Comparison of ENCODE assay signal across 17 cellular contexts in the genomic region with DNA sequence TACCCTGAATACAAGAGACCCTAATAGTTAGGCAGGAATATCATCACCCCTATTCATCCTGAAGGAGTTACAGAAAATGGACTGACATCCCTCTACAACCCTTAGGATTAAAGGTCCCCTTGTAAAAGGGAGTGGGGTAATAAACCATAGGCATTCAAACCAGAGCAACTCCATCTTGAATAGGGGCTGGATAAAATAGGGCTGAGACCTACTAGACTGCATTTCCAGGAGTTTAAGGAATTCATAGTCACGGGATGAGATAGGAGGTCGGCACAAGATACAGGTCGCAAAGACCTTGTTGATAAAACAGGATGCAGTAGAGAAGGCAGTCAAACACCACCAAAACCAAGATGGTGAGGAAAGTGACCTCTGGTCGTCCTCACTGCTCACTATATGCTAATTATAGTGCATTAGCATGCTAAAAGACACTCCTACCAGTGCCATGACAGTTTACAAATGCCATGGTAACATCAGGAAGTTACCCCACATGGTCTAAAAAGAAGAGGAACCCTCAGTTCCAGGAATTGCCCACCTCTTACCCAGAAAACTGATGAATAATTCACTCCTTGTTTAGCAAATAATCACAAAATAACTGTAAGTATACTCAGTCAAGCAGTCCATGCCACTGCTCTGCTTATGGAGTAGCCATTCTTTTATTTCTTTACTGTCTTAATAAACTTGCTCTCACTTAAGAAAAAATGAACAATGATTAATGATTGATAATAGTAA.
"Had no signal": no experiment of that assay in that cellular context is flagged by ENCODE, and none has a peak within 500 bp of the region (broad histone marks: within the 10 kb centered on the region; RNA-seq: fewer than 3 reads in every experiment).

No MANE protein-coding gene starts in this region.

- H3K27ac Mint-ChIP-seq: activated naive CD4-positive, alpha-beta T cell treated with anti-CD3 and anti-CD28 coated beads, Interleukin-2, amount 50 U/mL, for 24 hours had no signal

- H3K9me3 Mint-ChIP-seq: activated naive CD4-positive, alpha-beta T cell treated with anti-CD3 and anti-CD28 coated beads, Interleukin-2, amount 50 U/mL, for 24 hours had no signal

- H3K9me3 ChIP-seq: neutrophil had no signal

- H3K36me3 ChIP-seq: cardiac muscle cell, neutrophil, tibial nerve had no signal

- H3K4me3 ChIP-seq: cardiac muscle cell, dorsolateral prefrontal cortex, lung, tibial nerve had no signal

- H3K4me1 ChIP-seq: tibial nerve had no signal

- DNase-seq: activated CD4-positive, alpha-beta T cell treated with anti-CD3 and anti-CD28 coated beads, Interleukin-2, amount 50 U/mL, for 1 hour; activated effector memory CD4-positive, alpha-beta T cell treated with Interleukin-2 at 50 U/mL for 16 hours; activated T-cell treated with anti-CD3 and anti-CD28 coated beads, Interleukin-2, amount 50 U/mL, for 1 hour; dorsolateral prefrontal cortex; erythroblast; islet precursor cell; midbrain; retina; stimulated activated CD4-positive, alpha-beta T cell treated with anti-CD3 and anti-CD28 coated beads, Interleukin-2, amount 100 ng/mL, for 48 hours; stimulated activated naive CD4-positive, alpha-beta T cell; T-helper 2 cell had no signal

- H3K27ac ChIP-seq: cardiac muscle cell, dorsolateral prefrontal cortex, neutrophil, tibial nerve had no signal

- FAIRE-seq: TTC549 had no signal

- H3K4me1 Mint-ChIP-seq: activated naive CD4-positive, alpha-beta T cell treated with anti-CD3 and anti-CD28 coated beads, Interleukin-2, amount 50 U/mL, for 24 hours had no signal

- H3K27me3 ChIP-seq: cardiac muscle cell, dorsolateral prefrontal cortex, neutrophil, tibial nerve had no signal

- H3K4me3 Mint-ChIP-seq: activated naive CD4-positive, alpha-beta T cell treated with anti-CD3 and anti-CD28 coated beads, Interleukin-2, amount 50 U/mL, for 24 hours had no signal
